Comparison of ENCODE assay signal across 10 cellular contexts in genomic region chr3:177451940-177452484, GRCh38.
DNase-seq lines count a peak whose midpoint lies in the region; FAIRE-seq and TF ChIP-seq lines count a peak whose summit lies in the region.
"Had no signal": no experiment of that assay in that cellular context is flagged by ENCODE, and none has a peak within 500 bp of the region (broad histone marks: within the 10 kb centered on the region; RNA-seq: fewer than 3 reads in every experiment).

No MANE protein-coding gene starts in this region.

- H4K20me1 ChIP-seq in keratinocyte (ENCODE audit: control insufficient read depth, extremely low read depth, insufficient read depth, low read length) = no peaks in the 10 kb centered on the region

- H3K9me3 Mint-ChIP-seq in CD8-positive, alpha-beta memory T cell = no peaks in the 10 kb centered on the region
- H3K9me3 Mint-ChIP-seq: activated B cell treated with CpG ODN at 0.5 μM for 24 hours had no signal

- POLR2A ChIA-PET in CD8-positive, alpha-beta memory T cell (lab: Charles Lee) = no interaction called here

- CTCF ChIA-PET in CD8-positive, alpha-beta memory T cell (lab: Charles Lee) = no interaction called here

- peak overlapping the region; percentile 42 for H3K4me2 ChIP-seq in keratinocyte (ENCODE audit: control insufficient read depth, extremely low read depth, insufficient read depth, low read depth, low read length)

- no peak overlapping the region for H2AFZ ChIP-seq in keratinocyte (ENCODE audit: control insufficient read depth, low read length)

- H3K36me3 Mint-ChIP-seq in CD8-positive, alpha-beta memory T cell = no peaks in the 10 kb centered on the region

- peak overlapping the region; percentile 49 for H3K9ac ChIP-seq in keratinocyte (ENCODE audit: control insufficient read depth, extremely low read depth, insufficient read depth, low read length)

- H3K4me1 ChIP-seq in keratinocyte (ENCODE audit: control insufficient read depth, extremely low read depth, insufficient read depth, low read length) (peaks cover 48% of the 10 kb centered on the region), suprapubic skin (peaks cover 40% of the 10 kb centered on the region)
- H3K4me1 ChIP-seq in CD8-positive, alpha-beta memory T cell (ENCODE audit: insufficient read depth, low read length) = peaks cover 22% of the 10 kb centered on the region

- H3K4me3 ChIP-seq in cardiac fibroblast (replicated peaks in 1 of 2; ENCODE audit: low read depth in 2 of 2, low read length in 2 of 2) (no peak overlapping the region), keratinocyte (ENCODE audit: control insufficient read depth in 2 of 3, extremely low read depth in 1 of 3, insufficient read depth in 2 of 3, low read depth in 1 of 3, low read length in 3 of 3) (peak overlapping the region in 1 of 3 experiments; percentile 36), suprapubic skin (no peak overlapping the region)
- H3K4me3 ChIP-seq in CD8-positive, alpha-beta memory T cell (ENCODE audit: low read length) = no peak overlapping the region

- no peaks in the 10 kb centered on the region for H3K79me2 ChIP-seq in keratinocyte (ENCODE audit: control insufficient read depth, insufficient read depth, low read length)

- dilution Hi-C loops in keratinocyte (cut with MboI; ENCODE audit: extremely low pct_ligation_motif_present, low sequenced_read_pairs) = no loop called here

- H3K9me3 ChIP-seq in keratinocyte (ENCODE audit: control insufficient read depth, low read depth, low read length) (no peaks in the 10 kb centered on the region), suprapubic skin (no peaks in the 10 kb centered on the region)
- H3K9me3 ChIP-seq in CD8-positive, alpha-beta memory T cell (ENCODE audit: low read length) = no peaks in the 10 kb centered on the region

- H3K4me1 Mint-ChIP-seq in CD8-positive, alpha-beta memory T cell = peaks cover 22 to 32% (median 29%) of the 10 kb centered on the region in 3 donors

- DNase-seq in NCI-H226 (peak; percentile 52), cardiac fibroblast (ENCODE audit: low read depth in 2 of 2) (peak; percentile 82 to 84), keratinocyte (ENCODE audit: low read depth, low spot score) (no peak), suprapubic skin (ENCODE audit: low spot score in 2 of 2) (no peak), activated T-cell treated with anti-CD3 and anti-CD28 coated beads for 4 hours (no peak)
- no peak for DNase-seq in stimulated activated CD4-positive, alpha-beta T cell treated with anti-CD3 and anti-CD28 coated beads, Interleukin-4, amount 100 ng/mL, for 1 hour
- no peak for DNase-seq in CD8-positive, alpha-beta memory T cell
- DNase-seq: activated B cell treated with CpG ODN at 0.5 μM for 24 hours; activated naive CD8-positive, alpha-beta T cell treated with anti-CD3 and anti-CD28 coated beads, Interleukin-2, amount 50 U/mL, for 24 hours; NCI-H2081 had no signal

- no peak overlapping the region for H3K27ac Mint-ChIP-seq in CD8-positive, alpha-beta memory T cell
- H3K27ac Mint-ChIP-seq: activated B cell treated with CpG ODN at 0.5 μM for 24 hours; activated naive CD8-positive, alpha-beta T cell treated with anti-CD3 and anti-CD28 coated beads, Interleukin-2, amount 50 U/mL, for 24 hours had no signal

- 27% methylated on average over 3 of the region's 3 CpGs for WGBS in suprapubic skin

- H3K9me1 ChIP-seq in keratinocyte (ENCODE audit: control insufficient read depth, extremely low read depth, insufficient read depth, low read length) = no peaks in the 10 kb centered on the region

- no peaks in the 10 kb centered on the region for H3K27me3 ChIP-seq in keratinocyte (ENCODE audit: control insufficient read depth, extremely low read depth, insufficient read depth, low read length)
- H3K27me3 ChIP-seq in suprapubic skin = no peaks in the 10 kb centered on the region
- H3K27me3 ChIP-seq in CD8-positive, alpha-beta memory T cell (ENCODE audit: insufficient read depth, low read length, poor library complexity, severe bottlenecking) = no peaks in the 10 kb centered on the region

- FAIRE-seq in keratinocyte (lab: Jason Lieb, UNC) = no peak

- no peak overlapping the region for H3K4me3 Mint-ChIP-seq in CD8-positive, alpha-beta memory T cell
- H3K4me3 Mint-ChIP-seq: activated B cell treated with CpG ODN at 0.5 μM for 24 hours; activated naive CD8-positive, alpha-beta T cell treated with anti-CD3 and anti-CD28 coated beads, Interleukin-2, amount 50 U/mL, for 24 hours had no signal

- TF ChIP-seq POLR2A in suprapubic skin (IDR thresholded peaks at IDR 0.05) = no peak

- peaks cover 0 to 1% of the 10 kb centered on the region in 2 donors for H3K27me3 Mint-ChIP-seq in CD8-positive, alpha-beta memory T cell
- H3K27me3 Mint-ChIP-seq: activated B cell treated with CpG ODN at 0.5 μM for 24 hours; activated naive CD8-positive, alpha-beta T cell treated with anti-CD3 and anti-CD28 coated beads, Interleukin-2, amount 50 U/mL, for 24 hours had no signal

- TF ChIP-seq EP300 in suprapubic skin (IDR thresholded peaks at IDR 0.05) = no peak

- H3K27ac ChIP-seq in keratinocyte (ENCODE audit: control insufficient read depth, insufficient read depth, low read length) = peak overlapping the region; percentile 79
- H3K27ac ChIP-seq in suprapubic skin = peak overlapping the region; percentile 89
- no peak overlapping the region for H3K27ac ChIP-seq in CD8-positive, alpha-beta memory T cell (ENCODE audit: low read depth, low read length)

- H3K36me3 ChIP-seq in keratinocyte (ENCODE audit: control insufficient read depth in 2 of 2, extremely low read depth in 1 of 2, insufficient read depth in 2 of 2, low read length in 2 of 2) (no peaks in the 10 kb centered on the region), suprapubic skin (no peaks in the 10 kb centered on the region)
- no peaks in the 10 kb centered on the region for H3K36me3 ChIP-seq in CD8-positive, alpha-beta memory T cell (ENCODE audit: insufficient read depth, low read length)

- TF ChIP-seq CTCF in cardiac fibroblast (IDR thresholded peaks at IDR 0.05; ENCODE audit: low read depth, low read length) (no peak), keratinocyte (optimal IDR thresholded peaks at IDR 0.05 in 1 of 3, IDR thresholded peaks at IDR 0.05 in 1 of 3, conservative IDR thresholded peaks at IDR 0.05 in 1 of 3; ENCODE audit: extremely low read depth in 1 of 3, insufficient read depth in 2 of 3, low read length in 3 of 3) (no peak), suprapubic skin (IDR thresholded peaks at IDR 0.05) (no peak)

Comparison
In these comparisons a context has a peak if more than half of its experiments do, and no peak if none do; other contexts are left out.
1. DNase-seq: peak in NCI-H226 (single experiment) and cardiac fibroblast (2 of 2); none in keratinocyte (single experiment), suprapubic skin (0 of 2), stimulated activated CD4-positive, alpha-beta T cell treated with anti-CD3 and anti-CD28 coated beads, Interleukin-4, amount 100 ng/mL, for 1 hour (single experiment), activated T-cell treated with anti-CD3 and anti-CD28 coated beads for 4 hours (single experiment) and CD8-positive, alpha-beta memory T cell (0 of 5).